In the genomic region with DNA sequence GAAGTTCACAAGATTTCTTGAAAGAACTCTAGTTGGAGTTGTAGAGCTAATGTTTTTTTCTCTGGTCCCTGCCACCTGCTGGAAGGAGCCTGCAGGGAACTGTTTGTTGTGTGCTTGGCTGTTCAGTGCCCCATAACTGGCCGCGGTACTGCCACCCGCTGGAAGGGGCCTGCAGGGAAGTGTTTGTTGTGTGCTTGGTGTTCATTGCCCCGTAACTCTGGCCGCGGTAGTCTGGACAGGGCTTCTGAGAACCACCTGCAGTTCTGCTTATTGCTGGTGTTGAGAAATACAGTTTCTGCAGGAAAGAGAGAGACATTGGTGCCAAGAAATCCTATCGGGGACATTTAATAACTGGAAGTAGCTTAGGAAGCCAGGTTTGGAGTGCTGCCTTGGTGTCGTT, we compare ENCODE assay signal across 8 cellular contexts. TPM values are rescaled to one million over a fixed set of nuclear protein-coding genes. Genes with fewer than 3 reads are reported as not detected.
DNase-seq lines count a peak whose midpoint lies in the region; ATAC-seq, FAIRE-seq and TF ChIP-seq lines count a peak whose summit lies in the region.

No MANE protein-coding gene starts in this region.

- peak; percentile 96 for TF ChIP-seq RAD21 in HepG2 (CRISPR knock-in tag; IDR thresholded peaks at IDR 0.05)

- H3K36me3 ChIP-seq in HepG2 (replicated peaks in 1 of 2; ENCODE audit: control insufficient read depth in 1 of 2, insufficient read depth in 2 of 2, low read length in 2 of 2): no peaks in the 10 kb centered on the region

- peak overlapping the region; percentile 56 for H3K4me2 ChIP-seq in HepG2 (ENCODE audit: low read depth, low read length)

- no peaks in the 10 kb centered on the region for H3K9me3 ChIP-seq in HepG2 (ENCODE audit: low read length)

- H3K9ac ChIP-seq in HepG2 (ENCODE audit: insufficient read depth, low read depth, low read length): peak overlapping the region; percentile 5; the same call in 1 of the 2 replicates

- POLR2A ChIA-PET in HepG2 (lab: Yijun Ruan, JAX): interaction anchor here (1.3 to 2.0 kb wide), 3 partner anchors 8 to 38 kb away, joined by 4 to 9 read pairs (median 4); no protein-coding TSS in a partner anchor

- 24% methylated on average over 8 of the region's 8 CpGs for WGBS in HepG2 (ENCODE audit: low lambda C conversion rate)

- no peak for TF ChIP-seq POLR2A in HepG2 (IDR thresholded peaks at IDR 0.05; ENCODE audit: insufficient read depth in 1 of 2, low read depth in 2 of 2, low read length in 2 of 2)

- in situ Hi-C loops in HepG2 (cut with HindIII; ENCODE audit: extremely low pct_ligation_motif_present, low pct_unique_long_range_greater_than_20kb): no loop called here

- CTCF ChIA-PET in HepG2 (lab: Yijun Ruan, JAX; ENCODE audit: low intra/inter-chr PET ratio, low total read pairs): interaction anchor here (1.2 to 2.3 kb wide), 5 partner anchors 37 to 416 kb away, joined by 4 to 13 read pairs (median 5); a partner anchor contains a TSS

- intact Hi-C loops in HepG2 (cut with micrococcal nuclease; ENCODE audit: unreplicated experiment): loop anchor here (1.0 to 2.0 kb wide), 3 partner anchors 43 to 416 kb away; no protein-coding TSS in a partner anchor

- H3K27me3 ChIP-seq in HepG2 (ENCODE audit: control insufficient read depth in 1 of 2, insufficient read depth in 2 of 2, low read length in 2 of 2): no peaks in the 10 kb centered on the region

- no peak overlapping the region for H3K27ac ChIP-seq in HepG2 (ENCODE audit: extremely low read length, insufficient read depth, low read length)

- H2AFZ ChIP-seq in HepG2 (ENCODE audit: low read length): no peak overlapping the region

- peaks cover 56% of the 10 kb centered on the region for H3K4me1 ChIP-seq in HepG2 (ENCODE audit: insufficient read depth, low read length)

- no TSS peak for BruUV-seq in HepG2 (replicated peaks; lab: Mats Ljungman, UMichigan)

- DNase-seq in NCI-H524 (lab: John Stamatoyannopoulos, UW) (peak; percentile 59 to 77), NCI-H524 treated with DMSO at 0.1 percent for 48 hours (lab: John Stamatoyannopoulos, UW) (no peak), NCI-H460 (ENCODE audit: extremely low read depth, low read depth) (peak; percentile 62), cerebellar cortex (ENCODE audit: low spot score) (peak; percentile 75), HepG2 (ENCODE audit: low spot score) (peak; percentile 81), OCI-M2 (lab: John Stamatoyannopoulos, UW; ENCODE audit: unreplicated experiment) (no peak)
- no peak for DNase-seq in activated CD4-positive, CD25-positive, alpha-beta regulatory T cell (lab: John Stamatoyannopoulos, UW)

- H3K79me2 ChIP-seq in HepG2 (ENCODE audit: insufficient read depth, low read length): peaks cover 75% of the 10 kb centered on the region

- peak; percentile 86 for TF ChIP-seq CTCF in HepG2 (CRISPR knock-in tag; IDR thresholded peaks at IDR 0.05)

- peak; percentile 92 for FAIRE-seq in HepG2 (lab: Jason Lieb, UNC)

- ATAC-seq in HepG2 (peak; percentile 98), HG03095 (IDR thresholded peaks at IDR 0.05; ENCODE audit: unreplicated experiment) (no peak)

- H3K4me3 ChIP-seq in HepG2 (replicated peaks in 1 of 3; ENCODE audit: insufficient read depth in 1 of 3, low read depth in 2 of 3, low read length in 3 of 3): no peak overlapping the region

- peaks cover 32% of the 10 kb centered on the region; the same call in 1 of the 2 replicates for H4K20me1 ChIP-seq in HepG2 (ENCODE audit: insufficient read depth, low read length)

- TF ChIP-seq EP300 in HepG2 (IDR thresholded peaks at IDR 0.05; ENCODE audit: low read depth in 2 of 2, low read length in 2 of 2): no peak
- TF ChIP-seq EP300 in HepG2 (CRISPR knock-in tag; IDR thresholded peaks at IDR 0.05; ENCODE audit: borderline replicate concordance): no peak

TF ChIP-seq in HepG2, 621 proteins besides CTCF, POLR2A, EP300 and RAD21 (continues in another document):
- TF ChIP-seq SIX4 (CRISPR knock-in tag; IDR thresholded peaks at IDR 0.05) (no peak), ASH2L (IDR thresholded peaks at IDR 0.05; ENCODE audit: insufficient read length, low read depth, low read length) (peak; percentile 33), SETDB1 (CRISPR knock-in tag; IDR thresholded peaks at IDR 0.05; ENCODE audit: borderline replicate concordance) (no peak)
- TF ChIP-seq, protein P1, sequence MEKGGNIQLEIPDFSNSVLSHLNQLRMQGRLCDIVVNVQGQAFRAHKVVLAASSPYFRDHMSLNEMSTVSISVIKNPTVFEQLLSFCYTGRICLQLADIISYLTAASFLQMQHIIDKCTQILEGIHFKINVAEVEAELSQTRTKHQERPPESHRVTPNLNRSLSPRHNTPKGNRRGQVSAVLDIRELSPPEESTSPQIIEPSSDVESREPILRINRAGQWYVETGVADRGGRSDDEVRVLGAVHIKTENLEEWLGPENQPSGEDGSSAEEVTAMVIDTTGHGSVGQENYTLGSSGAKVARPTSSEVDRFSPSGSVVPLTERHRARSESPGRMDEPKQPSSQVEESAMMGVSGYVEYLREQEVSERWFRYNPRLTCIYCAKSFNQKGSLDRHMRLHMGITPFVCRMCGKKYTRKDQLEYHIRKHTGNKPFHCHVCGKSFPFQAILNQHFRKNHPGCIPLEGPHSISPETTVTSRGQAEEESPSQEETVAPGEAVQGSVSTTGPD (CRISPR knock-in tag; IDR thresholded peaks at IDR 0.05): no peak
- TF ChIP-seq, protein P2, sequence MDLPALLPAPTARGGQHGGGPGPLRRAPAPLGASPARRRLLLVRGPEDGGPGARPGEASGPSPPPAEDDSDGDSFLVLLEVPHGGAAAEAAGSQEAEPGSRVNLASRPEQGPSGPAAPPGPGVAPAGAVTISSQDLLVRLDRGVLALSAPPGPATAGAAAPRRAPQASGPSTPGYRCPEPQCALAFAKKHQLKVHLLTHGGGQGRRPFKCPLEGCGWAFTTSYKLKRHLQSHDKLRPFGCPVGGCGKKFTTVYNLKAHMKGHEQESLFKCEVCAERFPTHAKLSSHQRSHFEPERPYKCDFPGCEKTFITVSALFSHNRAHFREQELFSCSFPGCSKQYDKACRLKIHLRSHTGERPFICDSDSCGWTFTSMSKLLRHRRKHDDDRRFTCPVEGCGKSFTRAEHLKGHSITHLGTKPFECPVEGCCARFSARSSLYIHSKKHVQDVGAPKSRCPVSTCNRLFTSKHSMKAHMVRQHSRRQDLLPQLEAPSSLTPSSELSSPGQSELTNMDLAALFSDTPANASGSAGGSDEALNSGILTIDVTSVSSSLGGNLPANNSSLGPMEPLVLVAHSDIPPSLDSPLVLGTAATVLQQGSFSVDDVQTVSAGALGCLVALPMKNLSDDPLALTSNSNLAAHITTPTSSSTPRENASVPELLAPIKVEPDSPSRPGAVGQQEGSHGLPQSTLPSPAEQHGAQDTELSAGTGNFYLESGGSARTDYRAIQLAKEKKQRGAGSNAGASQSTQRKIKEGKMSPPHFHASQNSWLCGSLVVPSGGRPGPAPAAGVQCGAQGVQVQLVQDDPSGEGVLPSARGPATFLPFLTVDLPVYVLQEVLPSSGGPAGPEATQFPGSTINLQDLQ (CRISPR knock-in tag; IDR thresholded peaks at IDR 0.05): no peak
- TF ChIP-seq, protein P3, sequence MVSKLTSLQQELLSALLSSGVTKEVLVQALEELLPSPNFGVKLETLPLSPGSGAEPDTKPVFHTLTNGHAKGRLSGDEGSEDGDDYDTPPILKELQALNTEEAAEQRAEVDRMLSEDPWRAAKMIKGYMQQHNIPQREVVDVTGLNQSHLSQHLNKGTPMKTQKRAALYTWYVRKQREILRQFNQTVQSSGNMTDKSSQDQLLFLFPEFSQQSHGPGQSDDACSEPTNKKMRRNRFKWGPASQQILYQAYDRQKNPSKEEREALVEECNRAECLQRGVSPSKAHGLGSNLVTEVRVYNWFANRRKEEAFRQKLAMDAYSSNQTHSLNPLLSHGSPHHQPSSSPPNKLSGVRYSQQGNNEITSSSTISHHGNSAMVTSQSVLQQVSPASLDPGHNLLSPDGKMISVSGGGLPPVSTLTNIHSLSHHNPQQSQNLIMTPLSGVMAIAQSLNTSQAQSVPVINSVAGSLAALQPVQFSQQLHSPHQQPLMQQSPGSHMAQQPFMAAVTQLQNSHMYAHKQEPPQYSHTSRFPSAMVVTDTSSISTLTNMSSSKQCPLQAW (CRISPR knock-in tag; IDR thresholded peaks at IDR 0.05): peak; percentile 79; the same call in 1 of the 2 replicates

RNA-seq across cellular contexts. Expression of a gene that starts 58.1 kb away (rescaled TPM):
- total RNA-seq in NCI-H460 (2014; rRNA removed; shearing (Covaris generic)): 18.1 and 18.3 TPM in 2 replicates
- 5.6 and 7.7 TPM in 2 replicates for polyA plus RNA-seq in NCI-H460 (2014; cell fraction: nucleus; rRNA removed)
- total RNA-seq in HepG2 (2016; rRNA removed; fragmentation: Illumina TruSeq; extraction: Trizol): 21.2 and 21.3 TPM in 2 replicates
- 15.6 and 16.1 TPM in 2 replicates for total RNA-seq in HepG2 (2016; cell fraction: cytosol; rRNA removed; fragmentation: Illumina TruSeq; extraction: Trizol; ENCODE audit: low read depth)
- 20.4 and 23.5 TPM in 2 replicates for total RNA-seq in HepG2 (2016; cell fraction: insoluble cytoplasmic fraction; rRNA removed; fragmentation: Illumina TruSeq; extraction: Trizol)
- total RNA-seq in HepG2 (2016; cell fraction: membrane; rRNA removed; fragmentation: Illumina TruSeq; extraction: Trizol): 27.1 and 28.5 TPM in 2 replicates
- total RNA-seq in HepG2 (2016; cell fraction: nucleus; rRNA removed; fragmentation: Illumina TruSeq; extraction: Trizol): 28.8 and 34.0 TPM in 2 replicates
- 27.5 and 32.7 TPM in 2 replicates for polyA plus RNA-seq in HepG2 (2011; rRNA removed)
- 19.3 and 22.2 TPM in 2 replicates for polyA plus RNA-seq in HepG2 (2011; cell fraction: cytosol; rRNA removed)
- polyA plus RNA-seq in HepG2 (2011; cell fraction: nucleus; rRNA removed): 33.7 and 43.0 TPM in 2 replicates
- 20.5 and 29.8 TPM in 2 replicates for polyA plus RNA-seq in HepG2 (2012)
- polyA plus RNA-seq in HepG2 (2016; cell fraction: cytosol; fragmentation: Illumina TruSeq; extraction: Trizol; ENCODE audit: low read depth): 8.6 and 8.8 TPM in 2 replicates
- polyA plus RNA-seq in HepG2 (2016; cell fraction: insoluble cytoplasmic fraction; fragmentation: Illumina TruSeq; extraction: Trizol; ENCODE audit: low read depth): 21.8 and 25.4 TPM in 2 replicates
- polyA plus RNA-seq in HepG2 (2016; cell fraction: membrane; fragmentation: Illumina TruSeq; extraction: Trizol; ENCODE audit: low read depth): 26.9 and 28.8 TPM in 2 replicates
- polyA plus RNA-seq in HepG2 (2016; cell fraction: nucleus; fragmentation: Illumina TruSeq; extraction: Trizol; ENCODE audit: insufficient read depth, low read depth): 22.6 and 25.2 TPM in 2 replicates
- 83.1 and 137 TPM in 2 replicates for polyA minus RNA-seq in HepG2 (2011; rRNA and poly(A)+ RNA removed; ENCODE audit: low replicate concordance)
- 22.7 and 29.5 TPM in 2 replicates for polyA minus RNA-seq in HepG2 (2011; cell fraction: cytosol; rRNA and poly(A)+ RNA removed)
- 111 and 113 TPM in 2 replicates for polyA minus RNA-seq in HepG2 (2011; cell fraction: nucleus; rRNA and poly(A)+ RNA removed)

Comparison
In these comparisons a context has a peak if more than half of its experiments do, and no peak if none do; other contexts are left out.
1. DNase-seq: peak in NCI-H524 (2 of 2), NCI-H460 (single experiment), cerebellar cortex (single experiment) and HepG2 (single experiment); none in NCI-H524 treated with DMSO at 0.1 percent for 48 hours (single experiment), OCI-M2 (single experiment) and activated CD4-positive, CD25-positive, alpha-beta regulatory T cell (0 of 4).